Comparison of ENCODE assay signal across 8 cellular contexts in the genomic region with DNA sequence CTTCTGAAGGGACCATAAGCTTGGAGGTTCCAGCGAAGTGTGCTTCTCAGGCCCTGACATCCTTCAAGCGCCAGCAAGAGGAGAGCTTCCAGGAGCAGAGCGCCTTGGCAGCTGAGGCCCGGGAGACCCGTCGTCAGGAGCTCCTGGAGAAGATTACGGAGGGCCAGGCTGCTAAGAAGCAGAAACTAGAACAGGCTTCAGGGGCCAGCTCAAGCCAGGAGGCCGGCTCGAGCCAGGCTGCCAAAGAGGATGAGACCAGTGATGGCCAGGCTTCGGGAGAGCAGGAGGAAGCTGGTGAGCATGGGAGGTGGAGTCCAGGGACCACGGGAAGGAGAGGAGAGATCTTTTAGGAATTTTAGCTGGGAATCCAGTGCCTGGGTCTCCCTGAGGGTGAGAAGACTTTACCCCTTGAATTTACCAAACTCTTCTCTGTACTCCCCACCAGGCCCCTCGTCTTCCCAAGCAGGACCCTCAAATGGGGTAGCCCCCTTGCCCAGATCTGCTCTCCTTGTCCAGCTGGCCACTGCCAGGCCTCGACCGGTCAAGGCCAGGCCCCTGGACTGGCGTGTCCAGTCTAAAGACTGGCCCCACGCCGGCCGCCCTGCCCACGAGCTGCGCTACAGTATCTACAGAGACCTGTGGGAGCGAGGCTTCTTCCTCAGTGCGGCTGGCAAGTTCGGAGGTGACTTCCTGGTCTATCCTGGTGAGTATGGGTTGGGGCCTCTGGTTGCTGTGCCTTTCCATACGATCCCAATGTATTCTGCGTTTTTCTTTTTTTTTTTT. TPM values are rescaled to one million over a fixed set of nuclear protein-coding genes. Genes with fewer than 3 reads are reported as not detected.
DNase-seq lines count a peak whose midpoint lies in the region; ATAC-seq, FAIRE-seq and TF ChIP-seq lines count a peak whose summit lies in the region.

No MANE protein-coding gene starts in this region.

- TF ChIP-seq POLR2A in esophagus muscularis mucosa (IDR thresholded peaks at IDR 0.05; ENCODE audit: low read depth), result no peak

- H3K4me3 ChIP-seq in GM08714 (ENCODE audit: low read length) (peak overlapping the region; percentile 69; the same call in 1 of the 2 replicates), esophagus muscularis mucosa (peak overlapping the region; percentile 76 to 93 (median 90)), psoas muscle (peak overlapping the region; percentile 75)

- no peak for ATAC-seq in psoas muscle
- ATAC-seq in HG02623 (IDR thresholded peaks at IDR 0.05; ENCODE audit: unreplicated experiment), result no peak

- H3K27me3 ChIP-seq in esophagus muscularis mucosa, result no peaks in the 10 kb centered on the region
- no peaks in the 10 kb centered on the region for H3K27me3 ChIP-seq in psoas muscle (ENCODE audit: insufficient read depth in 3 of 3, low read length in 2 of 3)

- H3K36me3 ChIP-seq in esophagus muscularis mucosa (peaks cover 12 to 41% (median 23%) of the 10 kb centered on the region in 4 donors), psoas muscle (ENCODE audit: insufficient read depth in 1 of 2, low read depth in 1 of 2) (peaks cover 6 to 43% of the 10 kb centered on the region in 2 donors)

- H3K9me3 ChIP-seq in esophagus muscularis mucosa (no peaks in the 10 kb centered on the region), psoas muscle (no peaks in the 10 kb centered on the region)

- no peak for DNase-seq in RWPE1 (ENCODE audit: low spot score)
- DNase-seq in esophagus muscularis mucosa (ENCODE audit: extremely low spot score), result no peak
- peak in 1 of 2 donors; percentile 18 for DNase-seq in psoas muscle
- no peak for DNase-seq in urothelium cell line (ENCODE audit: low spot score)
- no peak for DNase-seq in germinal center (ENCODE audit: low spot score)
- DNase-seq in DMS 273 (lab: John Stamatoyannopoulos, UW; ENCODE audit: unreplicated experiment), result no peak

- no peak for FAIRE-seq in urothelium cell line (lab: Jason Lieb, UNC)

- intact Hi-C loops in esophagus muscularis mucosa (cut with DNase I), result no loop called here
- intact Hi-C loops in psoas muscle (cut with DNase I), result loop anchor here in 1 of 2 donors (1.0 kb wide), 1 partner anchor 8 kb away; a partner anchor contains a TSS

- TF ChIP-seq EP300 in esophagus muscularis mucosa (IDR thresholded peaks at IDR 0.05), result no peak

- 48% methylated on average over 23 of the region's 25 CpGs for WGBS in esophagus muscularis mucosa
- 50 to 51% (median 50%) methylated on average over 24 to 25 of the region's 25 CpGs for WGBS in psoas muscle, 3 donors

- H3K27ac ChIP-seq in RWPE1 (peak overlapping the region; percentile 95), esophagus muscularis mucosa (replicated peaks in 1 of 4) (peak overlapping the region; percentile 97 to 99 (median 98)), psoas muscle (peak overlapping the region; percentile 99)

- CTCF ChIA-PET in RWPE1 (lab: Yijun Ruan, JAX), result no interaction called here

- no peak for TF ChIP-seq CTCF in RWPE1 (conservative IDR thresholded peaks at IDR 0.05; ENCODE audit: low read depth)
- TF ChIP-seq CTCF in esophagus muscularis mucosa (IDR thresholded peaks at IDR 0.05), result no peak
- TF ChIP-seq CTCF in psoas muscle (IDR thresholded peaks at IDR 0.05), result no peak

- POLR2A ChIA-PET in RWPE1 (lab: Yijun Ruan, JAX; ENCODE audit: low non-redundant PET), result interaction anchor here (0.5 kb wide), 1 partner anchor 41 kb away, joined by 4 read pairs; no protein-coding TSS in a partner anchor

- peaks cover 24 to 35% (median 34%) of the 10 kb centered on the region in 4 donors for H3K4me1 ChIP-seq in esophagus muscularis mucosa
- peaks cover 17% of the 10 kb centered on the region for H3K4me1 ChIP-seq in psoas muscle

RNA-seq across cellular contexts. Expression of a gene that starts 0.8 kb away (rescaled TPM):
- total RNA-seq in esophagus muscularis mucosa (100 to 1,000 TPM in 1 of 4 donors, 10 to 100 TPM in 3; 49.4 to 103 (median 86.8) TPM), psoas muscle (10 to 100 TPM; 17.4 to 44.6 (median 19.2) TPM)
- 10 to 100 TPM; 15.5 to 42.6 (median 24.5) TPM for polyA plus RNA-seq in psoas muscle

RNA-seq across cellular contexts. Expression of a gene that starts 2.5 kb away (rescaled TPM):
- total RNA-seq in esophagus muscularis mucosa, result 10 to 100 TPM; 40.3 to 83.2 (median 59.4) TPM
- total RNA-seq in psoas muscle, result 10 to 100 TPM in 3 of 4 donors, 1 to 10 TPM in 1; 6.2 to 17.8 (median 11.4) TPM
- polyA plus RNA-seq in psoas muscle, result 10 to 100 TPM in 1 of 3 donors, 1 to 10 TPM in 2; 6.3 to 11.4 (median 8.4) TPM

RNA-seq across cellular contexts. Expression of a gene that starts 8.8 kb away (rescaled TPM):
- 1,000 to 10,000 TPM; 1,410 to 2,465 (median 1,750) TPM for total RNA-seq in esophagus muscularis mucosa
- 100 to 1,000 TPM; 479 to 705 (median 663) TPM for total RNA-seq in psoas muscle
- 1,000 to 10,000 TPM; 1,294 to 2,049 (median 1,972) TPM for polyA plus RNA-seq in psoas muscle

RNA-seq across cellular contexts. Expression of a gene that starts 18.9 kb away (rescaled TPM):
- under 1 TPM in 3 of 4 donors, not detected in 1; 0.26 to 0.98 (median 0.33) TPM for total RNA-seq in esophagus muscularis mucosa
- 1 to 10 TPM in 1 of 4 donors, under 1 TPM in 2, not detected in 1; 0.55 to 2.5 (median 0.74) TPM for total RNA-seq in psoas muscle
- polyA plus RNA-seq in psoas muscle, result under 1 TPM; 0.64 to 0.70 (median 0.70) TPM

RNA-seq across cellular contexts. Expression of a gene that starts 30.9 kb away (rescaled TPM):
- total RNA-seq in esophagus muscularis mucosa, result 10 to 100 TPM in 2 of 4 donors, 1 to 10 TPM in 2; 9.1 to 36.1 (median 11.3) TPM
- total RNA-seq in psoas muscle, result 1 to 10 TPM; 1.9 to 3.8 (median 2.3) TPM
- polyA plus RNA-seq in psoas muscle, result 1 to 10 TPM in 1 of 3 donors, under 1 TPM in 2; 0.32 to 1.2 (median 0.40) TPM
